Comparison of ENCODE assay signal across 26 cellular contexts in the genomic region with DNA sequence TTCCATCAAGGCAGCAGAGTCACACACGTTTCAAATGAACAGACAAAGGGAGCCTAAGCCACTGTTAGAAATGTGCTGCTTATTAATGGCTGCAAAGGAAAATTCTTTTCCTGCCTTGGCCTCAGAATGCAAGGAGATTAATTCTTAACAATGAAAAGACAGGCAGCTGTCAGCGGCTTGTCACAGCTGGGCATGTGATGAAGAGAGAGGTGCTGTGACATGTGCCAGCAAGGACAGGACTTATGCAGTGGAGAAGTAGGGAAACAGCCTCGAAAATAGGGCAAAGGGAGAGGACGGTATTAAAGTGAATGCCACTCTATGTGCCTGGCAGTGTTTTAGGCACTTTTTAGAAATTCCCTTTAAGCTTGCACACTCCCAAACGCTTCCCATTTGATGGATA.
"Had no signal": no experiment of that assay in that cellular context is flagged by ENCODE, and none has a peak within 500 bp of the region (broad histone marks: within the 10 kb centered on the region; RNA-seq: fewer than 3 reads in every experiment).

No MANE protein-coding gene starts in this region.

- H3K9me3 ChIP-seq: lower lobe of right lung, ovary, right atrium auricular region, stomach, testis, thyroid gland, transverse colon, uterus had no signal

- H3K27me3 ChIP-seq: ovary, right atrium auricular region, testis, thyroid gland, transverse colon, uterus had no signal

- DNase-seq: hippocampal formation; kidney glomerular epithelial cell; left cardiac atrium; lower lobe of right lung; mammary epithelial cell; mesenchymal stem cell; naive thymus-derived CD8-positive, alpha-beta T cell; ovary; stimulated activated CD4-positive, alpha-beta T cell treated with anti-CD3 and anti-CD28 coated beads, Interleukin-12 subunit alpha, Interleukin-12 subunit beta, amount 100 ng/mL, for 4 hours; stimulated activated CD4-positive, alpha-beta T cell treated with anti-CD3 and anti-CD28 coated beads, Interleukin-15, amount 100 ng/mL, for 24 hours; stimulated activated CD4-positive, alpha-beta T cell treated with anti-CD3 and anti-CD28 coated beads, Interleukin-2, amount 100 ng/mL, for 24 hours; stimulated activated CD4-positive, alpha-beta T cell treated with anti-CD3 and anti-CD28 coated beads, Interleukin-4, amount 100 ng/mL, for 1 hour; stimulated activated naive B cell treated with anti-CD40 and anti-IgM and Interleukin-4, amounts not matched to agents 10 μg/mL and 1 μg/mL and 100 μg/mL, for 72 hours; stimulated activated naive CD8-positive, alpha-beta T cell treated with anti-CD3 and anti-CD28 coated beads, Interleukin-15, Interleukin-2, amounts not matched to agents 100 U/mL and 50 U/mL, for 24 hours; stomach; testis; thyroid gland; transverse colon; uterus had no signal

- H3K36me3 ChIP-seq: lower lobe of right lung, ovary, right atrium auricular region, stomach, thyroid gland, transverse colon, uterus had no signal

- H3K4me3 ChIP-seq: lower lobe of right lung, ovary, right atrium auricular region, skin epidermis, stomach, testis, thyroid gland, transverse colon, uterus had no signal

- FAIRE-seq: keratinocyte had no signal

- H3K27ac ChIP-seq: lower lobe of right lung, ovary, right atrium auricular region, skin epidermis, stomach, testis, thyroid gland, transverse colon, uterus had no signal

- H3K36me3 Mint-ChIP-seq: naive thymus-derived CD8-positive, alpha-beta T cell; stimulated activated naive B cell treated with anti-CD40 and anti-IgM and Interleukin-4, amounts not matched to agents 10 μg/mL and 1 μg/mL and 100 μg/mL, for 72 hours had no signal

- H3K4me1 Mint-ChIP-seq: naive thymus-derived CD8-positive, alpha-beta T cell; stimulated activated naive B cell treated with anti-CD40 and anti-IgM and Interleukin-4, amounts not matched to agents 10 μg/mL and 1 μg/mL and 100 μg/mL, for 72 hours had no signal

- H3K27me3 Mint-ChIP-seq: progenitor cell of endocrine pancreas; stimulated activated naive B cell treated with anti-CD40 and anti-IgM and Interleukin-4, amounts not matched to agents 10 μg/mL and 1 μg/mL and 100 μg/mL, for 72 hours had no signal

- H3K4me3 Mint-ChIP-seq: naive thymus-derived CD8-positive, alpha-beta T cell; nephron; stimulated activated naive B cell treated with anti-CD40 and anti-IgM and Interleukin-4, amounts not matched to agents 10 μg/mL and 1 μg/mL and 100 μg/mL, for 72 hours had no signal

- H3K9me3 Mint-ChIP-seq: naive thymus-derived CD8-positive, alpha-beta T cell; nephron; stimulated activated naive B cell treated with anti-CD40 and anti-IgM and Interleukin-4, amounts not matched to agents 10 μg/mL and 1 μg/mL and 100 μg/mL, for 72 hours had no signal

- H3K4me1 ChIP-seq: testis, uterus had no signal

- H3K27ac Mint-ChIP-seq: naive thymus-derived CD8-positive, alpha-beta T cell; nephron; progenitor cell of endocrine pancreas; stimulated activated naive B cell treated with anti-CD40 and anti-IgM and Interleukin-4, amounts not matched to agents 10 μg/mL and 1 μg/mL and 100 μg/mL, for 72 hours had no signal

- ATAC-seq: left lobe of liver; lower lobe of right lung; naive thymus-derived CD8-positive, alpha-beta T cell; sciatic nerve; stimulated activated naive B cell treated with anti-CD40 and anti-IgM and Interleukin-4, amounts not matched to agents 10 μg/mL and 1 μg/mL and 100 μg/mL, for 72 hours; stimulated activated naive CD8-positive, alpha-beta T cell treated with anti-CD3 and anti-CD28 coated beads, Interleukin-15, Interleukin-2, amounts not matched to agents 100 U/mL and 50 U/mL, for 24 hours had no signal
